In the genomic region with DNA sequence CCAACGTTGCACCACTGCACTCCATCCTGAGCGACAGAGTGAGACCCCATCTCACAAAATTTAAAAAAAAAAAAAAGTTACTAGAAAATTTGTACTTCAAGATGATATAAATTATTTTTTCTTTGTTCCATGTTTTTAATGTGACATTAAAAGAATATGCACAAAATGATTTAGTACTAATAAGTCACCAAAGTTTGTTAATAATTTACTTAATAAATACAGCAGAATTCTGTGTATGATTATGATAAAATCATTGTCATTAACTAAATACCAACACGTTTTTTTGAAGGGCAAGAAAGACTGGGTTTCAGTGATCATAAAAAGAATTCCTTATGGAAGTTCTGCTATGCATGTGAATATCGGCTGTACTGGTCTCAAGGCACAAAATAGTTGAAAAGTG, we compare ENCODE assay signal across 34 cellular contexts.
"Had no signal": no experiment of that assay in that cellular context is flagged by ENCODE, and none has a peak within 500 bp of the region (broad histone marks: within the 10 kb centered on the region; RNA-seq: fewer than 3 reads in every experiment).

No MANE protein-coding gene starts in this region.

- H3K9ac ChIP-seq: KMS-11 had no signal

- DNase-seq: Karpas-422, Kasumi-1, MM.1S, MV-4-11, NCI-H1048, NCI-H1092 treated with DMSO at 0.1 percent for 48 hours, NCI-H1105, NCI-H1105 treated with DMSO at 0.1 percent for 48 hours, NCI-H1417, NCI-H1417 treated with DMSO at 0.1 percent for 48 hours, NCI-H1436, NCI-H1436 treated with DMSO at 0.1 percent for 48 hours, NCI-H146, NCI-H1694, NCI-H1694 treated with DMSO at 0.1 percent for 48 hours, NCI-H187, NCI-H187 treated with DMSO at 0.1 percent for 48 hours, NCI-H1930, NCI-H2029, NCI-H2029 treated with DMSO at 0.1 percent for 48 hours, NCI-H2081, NCI-H2081 treated with DMSO at 0.1 percent for 48 hours, NCI-H2107, NCI-H2171, NCI-H2171 treated with DMSO at 0.1 percent for 48 hours, NCI-H2227 treated with DMSO at 0.1 percent for 48 hours, NCI-H226, NCI-H345, NCI-H446, NCI-H446 treated with DMSO at 0.1 percent for 48 hours, NCI-H510A, NCI-H510A treated with DMSO at 0.1 percent for 48 hours, NCI-H524 had no signal

- H3K27ac ChIP-seq: KMS-11 had no signal

- H3K4me2 ChIP-seq: KMS-11 had no signal
